In the genomic region with DNA sequence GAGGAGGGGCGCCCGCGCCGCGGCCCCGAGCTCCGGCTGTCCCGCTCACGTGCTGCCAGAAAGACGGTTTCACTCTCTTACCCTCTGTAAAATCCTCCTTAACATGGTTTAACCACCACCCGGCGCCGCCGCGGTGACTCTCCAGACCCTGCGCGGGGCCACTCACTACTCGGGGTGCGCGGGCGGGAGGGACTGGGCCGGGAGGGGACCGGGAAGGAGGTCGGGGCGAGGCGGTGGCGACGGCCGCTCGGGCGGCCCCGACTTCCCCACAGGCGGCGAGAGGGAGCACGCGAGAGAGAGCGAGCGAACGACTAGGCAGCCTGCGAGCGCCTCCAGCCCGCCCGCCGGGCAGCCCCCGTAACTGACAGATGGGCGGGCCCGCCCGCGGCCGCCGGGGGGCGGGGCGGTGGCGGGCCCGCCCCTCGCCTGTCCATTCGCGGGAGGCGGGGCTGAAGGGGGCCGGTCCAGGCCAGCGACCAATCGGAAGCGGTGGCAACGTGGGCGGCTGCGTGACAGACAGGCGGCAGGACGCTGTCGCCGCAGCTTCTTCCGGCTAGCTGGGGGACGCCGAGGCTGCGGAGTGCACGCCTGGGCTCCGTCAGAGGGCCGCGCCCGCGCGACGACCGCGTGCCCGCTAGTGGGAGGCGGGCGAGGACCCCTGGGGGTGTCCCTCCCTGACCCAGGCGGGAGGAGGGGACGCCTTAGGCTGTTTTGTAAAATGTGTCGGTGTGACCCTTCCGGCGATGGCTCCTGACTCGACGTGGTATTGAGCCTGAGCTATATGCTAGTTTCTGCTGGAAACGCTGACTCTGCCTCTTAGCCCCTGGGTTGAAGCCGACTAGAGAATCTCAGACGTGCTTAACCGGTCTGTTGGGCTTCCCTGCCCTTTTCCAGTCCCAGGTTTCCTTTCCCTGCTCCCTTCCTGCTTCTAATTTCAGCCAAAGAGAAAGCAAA, we compare ENCODE assay signal across 1 cellular context.
TF ChIP-seq lines count a peak whose summit lies in the region.

Gene EEA1 (minus strand): TSS at position 334 of the 954 bp plus-strand sequence. CDS start 229 bp downstream, at position 105.

TF ChIP-seq in GM12878, 131 proteins besides CTCF, POLR2A, EP300 and RAD21 (continued from another document and continues in another):
- peak; percentile 37 to 41; a peak in 3 of 4 replicates for TF ChIP-seq IKZF2 (IDR thresholded peaks at IDR 0.05)
- TF ChIP-seq MYC (IDR thresholded peaks at IDR 0.05; ENCODE audit: insufficient read depth, insufficient read length, insufficient replicate concordance, low read length, severe bottlenecking), result no peak
- TF ChIP-seq, protein P1, sequence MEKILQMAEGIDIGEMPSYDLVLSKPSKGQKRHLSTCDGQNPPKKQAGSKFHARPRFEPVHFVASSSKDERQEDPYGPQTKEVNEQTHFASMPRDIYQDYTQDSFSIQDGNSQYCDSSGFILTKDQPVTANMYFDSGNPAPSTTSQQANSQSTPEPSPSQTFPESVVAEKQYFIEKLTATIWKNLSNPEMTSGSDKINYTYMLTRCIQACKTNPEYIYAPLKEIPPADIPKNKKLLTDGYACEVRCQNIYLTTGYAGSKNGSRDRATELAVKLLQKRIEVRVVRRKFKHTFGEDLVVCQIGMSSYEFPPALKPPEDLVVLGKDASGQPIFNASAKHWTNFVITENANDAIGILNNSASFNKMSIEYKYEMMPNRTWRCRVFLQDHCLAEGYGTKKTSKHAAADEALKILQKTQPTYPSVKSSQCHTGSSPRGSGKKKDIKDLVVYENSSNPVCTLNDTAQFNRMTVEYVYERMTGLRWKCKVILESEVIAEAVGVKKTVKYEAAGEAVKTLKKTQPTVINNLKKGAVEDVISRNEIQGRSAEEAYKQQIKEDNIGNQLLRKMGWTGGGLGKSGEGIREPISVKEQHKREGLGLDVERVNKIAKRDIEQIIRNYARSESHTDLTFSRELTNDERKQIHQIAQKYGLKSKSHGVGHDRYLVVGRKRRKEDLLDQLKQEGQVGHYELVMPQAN (conservative IDR thresholded peaks at IDR 0.05), result peak; percentile 76
- TF ChIP-seq ELK1 (IDR thresholded peaks at IDR 0.05; ENCODE audit: low read depth, low read length), result peak; percentile 46
- no peak for TF ChIP-seq PAX5 (IDR thresholded peaks at IDR 0.05; ENCODE audit: borderline replicate concordance, low read depth, low read length)
- no peak for TF ChIP-seq CEBPB (IDR thresholded peaks at IDR 0.05; ENCODE audit: borderline replicate concordance in 1 of 2, low read depth in 2 of 2, low read length in 2 of 2)
- TF ChIP-seq, protein P2, sequence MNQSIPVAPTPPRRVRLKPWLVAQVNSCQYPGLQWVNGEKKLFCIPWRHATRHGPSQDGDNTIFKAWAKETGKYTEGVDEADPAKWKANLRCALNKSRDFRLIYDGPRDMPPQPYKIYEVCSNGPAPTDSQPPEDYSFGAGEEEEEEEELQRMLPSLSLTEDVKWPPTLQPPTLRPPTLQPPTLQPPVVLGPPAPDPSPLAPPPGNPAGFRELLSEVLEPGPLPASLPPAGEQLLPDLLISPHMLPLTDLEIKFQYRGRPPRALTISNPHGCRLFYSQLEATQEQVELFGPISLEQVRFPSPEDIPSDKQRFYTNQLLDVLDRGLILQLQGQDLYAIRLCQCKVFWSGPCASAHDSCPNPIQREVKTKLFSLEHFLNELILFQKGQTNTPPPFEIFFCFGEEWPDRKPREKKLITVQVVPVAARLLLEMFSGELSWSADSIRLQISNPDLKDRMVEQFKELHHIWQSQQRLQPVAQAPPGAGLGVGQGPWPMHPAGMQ (IDR thresholded peaks at IDR 0.05; ENCODE audit: borderline replicate concordance), result no peak
- TF ChIP-seq TCF3 (IDR thresholded peaks at IDR 0.05; ENCODE audit: borderline replicate concordance, insufficient read depth, low read depth, low read length), result 0 out of 2 replicates have a peak, but pooled peaks have one; percentile 15
- TF ChIP-seq CHD1 (IDR thresholded peaks at IDR 0.05; ENCODE audit: low read depth, low read length), result no peak
- peak; percentile 75; the same call in 1 of the 2 replicates for TF ChIP-seq YY1 (IDR thresholded peaks at IDR 0.05; ENCODE audit: low read depth, low read length)
- TF ChIP-seq IKZF1 (conservative IDR thresholded peaks at IDR 0.05), result peak; percentile 87
- TF ChIP-seq LARP7 (IDR thresholded peaks at IDR 0.05), result peak; percentile 94
- no peak for TF ChIP-seq ZNF217 (IDR thresholded peaks at IDR 0.05)
- no peak for TF ChIP-seq ZNF24 (IDR thresholded peaks at IDR 0.05)
- TF ChIP-seq SKIL (IDR thresholded peaks at IDR 0.05; ENCODE audit: low read depth, poor library complexity, severe bottlenecking), result peak; percentile 29
- peak; percentile 60 to 97 for TF ChIP-seq EGR1 (IDR thresholded peaks at IDR 0.05; ENCODE audit: borderline replicate concordance in 1 of 2, low read depth in 2 of 2, low read length in 2 of 2)
- no peak for TF ChIP-seq E2F8 (IDR thresholded peaks at IDR 0.05; ENCODE audit: low read depth, partially characterized antibody)
- TF ChIP-seq, protein P3, sequence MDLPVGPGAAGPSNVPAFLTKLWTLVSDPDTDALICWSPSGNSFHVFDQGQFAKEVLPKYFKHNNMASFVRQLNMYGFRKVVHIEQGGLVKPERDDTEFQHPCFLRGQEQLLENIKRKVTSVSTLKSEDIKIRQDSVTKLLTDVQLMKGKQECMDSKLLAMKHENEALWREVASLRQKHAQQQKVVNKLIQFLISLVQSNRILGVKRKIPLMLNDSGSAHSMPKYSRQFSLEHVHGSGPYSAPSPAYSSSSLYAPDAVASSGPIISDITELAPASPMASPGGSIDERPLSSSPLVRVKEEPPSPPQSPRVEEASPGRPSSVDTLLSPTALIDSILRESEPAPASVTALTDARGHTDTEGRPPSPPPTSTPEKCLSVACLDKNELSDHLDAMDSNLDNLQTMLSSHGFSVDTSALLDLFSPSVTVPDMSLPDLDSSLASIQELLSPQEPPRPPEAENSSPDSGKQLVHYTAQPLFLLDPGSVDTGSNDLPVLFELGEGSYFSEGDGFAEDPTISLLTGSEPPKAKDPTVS (IDR thresholded peaks at IDR 0.05; ENCODE audit: low read depth, low read length), result no peak
- no peak for TF ChIP-seq SUZ12 (IDR thresholded peaks at IDR 0.05; ENCODE audit: unreplicated experiment)
- no peak for TF ChIP-seq PAX8 (IDR thresholded peaks at IDR 0.05)
- TF ChIP-seq, protein P4, sequence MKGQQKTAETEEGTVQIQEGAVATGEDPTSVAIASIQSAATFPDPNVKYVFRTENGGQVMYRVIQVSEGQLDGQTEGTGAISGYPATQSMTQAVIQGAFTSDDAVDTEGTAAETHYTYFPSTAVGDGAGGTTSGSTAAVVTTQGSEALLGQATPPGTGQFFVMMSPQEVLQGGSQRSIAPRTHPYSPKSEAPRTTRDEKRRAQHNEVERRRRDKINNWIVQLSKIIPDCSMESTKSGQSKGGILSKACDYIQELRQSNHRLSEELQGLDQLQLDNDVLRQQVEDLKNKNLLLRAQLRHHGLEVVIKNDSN (IDR thresholded peaks at IDR 0.05; ENCODE audit: borderline replicate concordance, extremely low read length, insufficient read depth, low read depth, low read length), result no peak
- TF ChIP-seq, protein P5, sequence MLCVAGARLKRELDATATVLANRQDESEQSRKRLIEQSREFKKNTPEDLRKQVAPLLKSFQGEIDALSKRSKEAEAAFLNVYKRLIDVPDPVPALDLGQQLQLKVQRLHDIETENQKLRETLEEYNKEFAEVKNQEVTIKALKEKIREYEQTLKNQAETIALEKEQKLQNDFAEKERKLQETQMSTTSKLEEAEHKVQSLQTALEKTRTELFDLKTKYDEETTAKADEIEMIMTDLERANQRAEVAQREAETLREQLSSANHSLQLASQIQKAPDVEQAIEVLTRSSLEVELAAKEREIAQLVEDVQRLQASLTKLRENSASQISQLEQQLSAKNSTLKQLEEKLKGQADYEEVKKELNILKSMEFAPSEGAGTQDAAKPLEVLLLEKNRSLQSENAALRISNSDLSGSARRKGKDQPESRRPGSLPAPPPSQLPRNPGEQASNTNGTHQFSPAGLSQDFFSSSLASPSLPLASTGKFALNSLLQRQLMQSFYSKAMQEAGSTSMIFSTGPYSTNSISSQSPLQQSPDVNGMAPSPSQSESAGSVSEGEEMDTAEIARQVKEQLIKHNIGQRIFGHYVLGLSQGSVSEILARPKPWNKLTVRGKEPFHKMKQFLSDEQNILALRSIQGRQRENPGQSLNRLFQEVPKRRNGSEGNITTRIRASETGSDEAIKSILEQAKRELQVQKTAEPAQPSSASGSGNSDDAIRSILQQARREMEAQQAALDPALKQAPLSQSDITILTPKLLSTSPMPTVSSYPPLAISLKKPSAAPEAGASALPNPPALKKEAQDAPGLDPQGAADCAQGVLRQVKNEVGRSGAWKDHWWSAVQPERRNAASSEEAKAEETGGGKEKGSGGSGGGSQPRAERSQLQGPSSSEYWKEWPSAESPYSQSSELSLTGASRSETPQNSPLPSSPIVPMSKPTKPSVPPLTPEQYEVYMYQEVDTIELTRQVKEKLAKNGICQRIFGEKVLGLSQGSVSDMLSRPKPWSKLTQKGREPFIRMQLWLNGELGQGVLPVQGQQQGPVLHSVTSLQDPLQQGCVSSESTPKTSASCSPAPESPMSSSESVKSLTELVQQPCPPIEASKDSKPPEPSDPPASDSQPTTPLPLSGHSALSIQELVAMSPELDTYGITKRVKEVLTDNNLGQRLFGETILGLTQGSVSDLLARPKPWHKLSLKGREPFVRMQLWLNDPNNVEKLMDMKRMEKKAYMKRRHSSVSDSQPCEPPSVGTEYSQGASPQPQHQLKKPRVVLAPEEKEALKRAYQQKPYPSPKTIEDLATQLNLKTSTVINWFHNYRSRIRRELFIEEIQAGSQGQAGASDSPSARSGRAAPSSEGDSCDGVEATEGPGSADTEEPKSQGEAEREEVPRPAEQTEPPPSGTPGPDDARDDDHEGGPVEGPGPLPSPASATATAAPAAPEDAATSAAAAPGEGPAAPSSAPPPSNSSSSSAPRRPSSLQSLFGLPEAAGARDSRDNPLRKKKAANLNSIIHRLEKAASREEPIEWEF (IDR thresholded peaks at IDR 0.05; ENCODE audit: insufficient replicate concordance, low read depth, low read length), result no peak
- TF ChIP-seq SREBF2 (IDR thresholded peaks at IDR 0.05; ENCODE audit: low read length), result no peak
- TF ChIP-seq NR2F1 (conservative IDR thresholded peaks at IDR 0.05), result peak; percentile 81
- no peak for TF ChIP-seq POU2F2 (IDR thresholded peaks at IDR 0.05; ENCODE audit: borderline replicate concordance, low read depth, low read length)
- no peak for TF ChIP-seq SUPT20H (IDR thresholded peaks at IDR 0.05; ENCODE audit: borderline replicate concordance, control insufficient read depth, low read depth, low read length)
- 0 out of 2 replicates have a peak, but pooled peaks have one; percentile 19 for TF ChIP-seq TCF12 (IDR thresholded peaks at IDR 0.05; ENCODE audit: low read depth, low read length)
- peak; percentile 37; the same call in 1 of the 2 replicates for TF ChIP-seq MEF2A (IDR thresholded peaks at IDR 0.05; ENCODE audit: insufficient read depth, low read depth, low read length)
